ENCODE assay signal across 6 cellular contexts in the genomic region with DNA sequence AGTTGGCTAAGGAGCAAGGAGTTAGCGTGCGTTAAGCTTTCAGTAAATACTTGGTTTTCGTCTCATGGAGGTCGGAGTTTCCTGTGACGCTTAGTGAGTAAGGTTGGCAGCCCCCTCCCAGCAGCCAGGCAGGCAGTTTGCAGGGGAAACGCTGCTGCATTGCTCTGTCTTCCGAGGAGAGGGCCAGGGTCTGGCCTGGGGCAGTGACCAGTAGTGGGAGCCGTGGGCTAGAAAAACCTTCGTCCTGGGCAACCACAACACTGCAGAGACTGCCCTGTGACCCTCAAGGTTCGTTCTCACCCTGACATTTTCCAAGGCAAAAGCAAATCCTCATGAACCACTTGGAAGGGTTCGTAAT. TPM values are rescaled to one million over a fixed set of nuclear protein-coding genes. Genes with fewer than 3 reads are reported as not detected.
A peak's percentile ranks its signal among the peaks of the same experiment; 100 is the strongest.
DNase-seq lines count a peak whose midpoint lies in the region; TF ChIP-seq lines count a peak whose summit lies in the region.

No MANE protein-coding gene starts in this region.

- H3K9me3 ChIP-seq in left ventricle myocardium inferior (replicated peaks) (no peaks in the 10 kb centered on the region), tibial nerve (no peaks in the 10 kb centered on the region)

- DNase-seq in GM10266 (ENCODE audit: extremely low spot score) (no peak), RKO (ENCODE audit: low spot score) (peak; percentile 35), left ventricle myocardium inferior (no peak), tibial nerve (ENCODE audit: low spot score in 2 of 2) (no peak), NCI-H1092 (lab: John Stamatoyannopoulos, UW) (no peak), GOT3 (lab: John Stamatoyannopoulos, UW) (no peak)

- H3K4me3 ChIP-seq in left ventricle myocardium inferior (peak overlapping the region; percentile 99), tibial nerve (peak overlapping the region; percentile 88 to 100 (median 98))

- TF ChIP-seq CTCF in GM10266 (IDR thresholded peaks at IDR 0.05; ENCODE audit: control insufficient read depth, insufficient read depth, low read depth, missing control alignments) (peak; percentile 7), left ventricle myocardium inferior (IDR thresholded peaks at IDR 0.05; ENCODE audit: borderline replicate concordance) (no peak), tibial nerve (IDR thresholded peaks at IDR 0.05) (peak in 1 of 5 experiments; percentile 3)

- no peaks in the 10 kb centered on the region for H3K36me3 ChIP-seq in left ventricle myocardium inferior
- no peaks in the 10 kb centered on the region for H3K36me3 ChIP-seq in tibial nerve

- H3K27ac ChIP-seq in left ventricle myocardium inferior (replicated peaks) (peak overlapping the region; percentile 93), tibial nerve (peak overlapping the region; percentile 57 to 98 (median 92))

- TF ChIP-seq EP300 in tibial nerve (IDR thresholded peaks at IDR 0.05) = no peak

- intact Hi-C loops in left ventricle myocardium inferior (cut with micrococcal nuclease) = no loop called here

- 4% methylated on average over 11 of the region's 11 CpGs for WGBS in tibial nerve, 2 donors

- H3K4me1 ChIP-seq in left ventricle myocardium inferior (peaks cover 59% of the 10 kb centered on the region), tibial nerve (peaks cover 5 to 60% (median 32%) of the 10 kb centered on the region in 4 donors)

- H3K27me3 ChIP-seq in left ventricle myocardium inferior (ENCODE audit: low read depth) (no peaks in the 10 kb centered on the region), tibial nerve (no peaks in the 10 kb centered on the region)

- TF ChIP-seq POLR2A in tibial nerve (IDR thresholded peaks at IDR 0.05) = no peak

RNA-seq across cellular contexts. Expression of a gene that starts 0.4 kb away (rescaled TPM):
- total RNA-seq in left ventricle myocardium inferior (20.3 TPM), tibial nerve (10 to 100 TPM; 33.3 to 61.2 (median 39.0) TPM)

RNA-seq across cellular contexts. Expression of a gene that starts 0.6 kb away (rescaled TPM):
- total RNA-seq in left ventricle myocardium inferior = 25.1 TPM
- 100 to 1,000 TPM in 3 of 4 donors, 10 to 100 TPM in 1; 92.3 to 177 (median 127) TPM for total RNA-seq in tibial nerve

RNA-seq across cellular contexts. Expression of a gene that starts 40.7 kb away (rescaled TPM):
- total RNA-seq in left ventricle myocardium inferior (3.5 TPM), tibial nerve (10 to 100 TPM in 3 of 4 donors, 1 to 10 TPM in 1; 9.0 to 23.4 (median 13.6) TPM)

RNA-seq across cellular contexts. Expression of a gene that starts 54.2 kb away (rescaled TPM):
- total RNA-seq in left ventricle myocardium inferior (9.0 TPM), tibial nerve (10 to 100 TPM; 23.9 to 79.4 (median 52.9) TPM)
